10 cellular contexts compared by ENCODE assay signal in the genomic region with DNA sequence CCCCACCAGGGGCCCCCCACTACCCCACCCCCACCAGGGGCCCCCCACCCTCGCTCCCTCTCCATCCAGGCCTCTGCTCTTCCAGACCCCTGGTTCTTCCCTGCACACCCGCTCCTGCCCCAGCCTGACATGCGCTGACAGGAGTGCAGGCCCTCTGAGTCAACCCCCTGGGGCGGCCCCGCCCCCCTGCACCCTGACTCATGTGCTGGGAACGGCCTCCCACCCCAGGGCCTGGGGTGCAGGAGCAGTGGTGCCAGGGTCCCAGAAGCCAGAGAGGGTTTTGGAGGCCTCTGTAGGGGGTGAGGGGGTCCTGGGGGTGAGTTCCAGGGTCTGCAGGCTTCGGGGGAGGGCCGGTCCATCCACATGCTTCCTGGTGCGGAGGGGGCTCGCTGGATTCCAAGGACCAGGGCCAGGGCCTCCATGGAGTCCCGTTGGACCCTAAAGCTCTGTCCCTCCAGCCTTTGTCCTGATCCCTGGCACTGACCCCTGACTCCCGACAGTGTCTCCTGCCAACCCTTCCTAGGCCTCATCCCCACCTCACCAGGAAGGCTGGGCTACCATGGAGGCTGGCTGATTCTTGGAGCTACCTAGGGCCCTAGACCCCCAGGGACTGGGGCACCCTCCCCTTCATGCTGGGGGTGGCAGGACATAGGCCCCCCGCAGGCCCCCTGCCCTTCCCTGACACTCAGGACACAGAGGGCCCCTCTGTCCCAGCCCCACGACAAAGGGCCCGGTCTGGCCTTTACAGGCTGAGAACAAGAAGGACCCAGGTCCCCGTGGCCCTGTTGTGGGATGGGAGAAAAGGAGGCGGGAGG. TPM values are rescaled to one million over a fixed set of nuclear protein-coding genes. Genes with fewer than 3 reads are reported as not detected.
DNase-seq lines count a peak whose midpoint lies in the region; ATAC-seq and TF ChIP-seq lines count a peak whose summit lies in the region.
"Had no signal": no experiment of that assay in that cellular context is flagged by ENCODE, and none has a peak within 500 bp of the region (broad histone marks: within the 10 kb centered on the region; RNA-seq: fewer than 3 reads in every experiment).

No MANE protein-coding gene starts in this region.

- peak overlapping the region; percentile 85 to 96 for H4K8ac ChIP-seq in IMR-90 (ENCODE audit: low read depth in 2 of 2, low read length in 2 of 2)

- H3K27me3 ChIP-seq in IMR-90 (ENCODE audit: control insufficient read depth, insufficient read depth, low read length): peaks cover 4% of the 10 kb centered on the region; the same call in 1 of the 2 replicates

- peaks cover 0 to 4% of the 10 kb centered on the region in 2 experiments; a peak in 1 of 4 replicates for H3K79me1 ChIP-seq in IMR-90 (ENCODE audit: low read depth in 1 of 2, low read length in 2 of 2)

- intact Hi-C loops in IMR-90 (cut with micrococcal nuclease): no loop called here

- peak overlapping the region; percentile 95 for H2BK120ac ChIP-seq in IMR-90 (ENCODE audit: low read depth, low read length)

- H4K5ac ChIP-seq in IMR-90 (ENCODE audit: low read depth, low read length): peak overlapping the region; percentile 99

- H2BK20ac ChIP-seq in IMR-90 (ENCODE audit: low read depth, low read length): peak overlapping the region; percentile 87

- 60% methylated on average over 1 of the region's 17 CpGs; no CpG with 5 or more reads in 1 of the 2 experiments for WGBS in IMR-90 (ENCODE audit: extremely low coverage in 2 of 2, insufficient read length in 1 of 2), 2 experiments

- POLR2A ChIA-PET in IMR-90 (lab: Charles Lee; ENCODE audit: unreplicated experiment): no interaction called here

- no peak overlapping the region for H3K4me3 ChIP-seq in IMR-90 (ENCODE audit: insufficient read depth, low read depth, low read length)
- peak overlapping the region in 1 of 2 donors; percentile 34 for H3K4me3 ChIP-seq in cardiac fibroblast (replicated peaks in 1 of 2; ENCODE audit: low read depth in 2 of 2, low read length in 2 of 2)

- no peak for TF ChIP-seq RAD21 in IMR-90 (IDR thresholded peaks at IDR 0.05; ENCODE audit: low read length)

- dilution Hi-C loops in IMR-90 (cut with HindIII; ENCODE audit: low sequenced_read_pairs, unreplicated experiment): no loop called here

- H2BK15ac ChIP-seq in IMR-90 (ENCODE audit: low read depth, low read length): peak overlapping the region; percentile 94; the same call in 2 of the 3 replicates

- peaks cover 22% of the 10 kb centered on the region for H3K4me1 ChIP-seq in IMR-90 (ENCODE audit: control insufficient read depth, insufficient read depth, low read length)

- peak overlapping the region; percentile 90 for H3K18ac ChIP-seq in IMR-90 (ENCODE audit: low read depth, low read length)

- 0 out of 2 replicates have a peak overlapping the region, but pooled peaks have one; percentile 9 for H3K9ac ChIP-seq in IMR-90 (ENCODE audit: low read depth, low read length)

- peak overlapping the region; percentile 94 for H2AK9ac ChIP-seq in IMR-90 (replicated peaks; ENCODE audit: low read depth, low read length, poor library complexity)

- H3K14ac ChIP-seq in IMR-90 (replicated peaks; ENCODE audit: low read depth, low read length): peak overlapping the region; percentile 79

- TF ChIP-seq CTCF in IMR-90 (conservative IDR thresholded peaks at IDR 0.05; ENCODE audit: low read depth, low read length): no peak
- TF ChIP-seq CTCF in cardiac fibroblast (IDR thresholded peaks at IDR 0.05; ENCODE audit: low read depth, low read length): no peak

- H2AK5ac ChIP-seq in IMR-90 (ENCODE audit: low read depth, low read length): peak overlapping the region; percentile 99

- H3K27ac ChIP-seq in IMR-90 (ENCODE audit: insufficient read depth, low read length): peak overlapping the region; percentile 63

- peak overlapping the region; percentile 49; the same call in 1 of the 2 replicates for H3K56ac ChIP-seq in IMR-90 (ENCODE audit: extremely low read depth, insufficient read depth, low read length)

- H3K36me3 ChIP-seq in IMR-90 (ENCODE audit: control insufficient read depth, insufficient read depth, low read length): no peaks in the 10 kb centered on the region

- H2AFZ ChIP-seq in IMR-90 (replicated peaks; ENCODE audit: low read length, poor library complexity): peak overlapping the region; percentile 79

- 0 out of 2 replicates have a peak overlapping the region, but pooled peaks have one; percentile 6 for H3K4me2 ChIP-seq in IMR-90 (ENCODE audit: low read depth, low read length)

- peak; percentile 94 for ATAC-seq in IMR-90 (ENCODE audit: low read depth)
- no peak for ATAC-seq in GM19467 (IDR thresholded peaks at IDR 0.05; ENCODE audit: unreplicated experiment)

- H3K9me3 ChIP-seq in IMR-90 (ENCODE audit: control insufficient read depth, insufficient read depth, low read length): no peaks in the 10 kb centered on the region

- H3K9me1 ChIP-seq in IMR-90 (ENCODE audit: insufficient read depth, low read length): peaks cover 6% of the 10 kb centered on the region

- H3K23ac ChIP-seq in IMR-90 (ENCODE audit: low read depth, low read length): peak overlapping the region; percentile 62; the same call in 1 of the 2 replicates

- H4K91ac ChIP-seq in IMR-90 (ENCODE audit: insufficient read depth, low read depth, low read length): peak overlapping the region; percentile 95

- in situ Hi-C loops in IMR-90 (cut with MboI; ENCODE audit: low sequenced_read_pairs): no loop called here

- no peak for TF ChIP-seq POLR2A in IMR-90 (IDR thresholded peaks at IDR 0.05; ENCODE audit: low read depth, low read length)

- H2BK5ac ChIP-seq in IMR-90 (ENCODE audit: low read depth, low read length, poor library complexity, severe bottlenecking): peak overlapping the region; percentile 88

- no TSS peak for BruUV-seq in IMR-90 (replicated peaks; lab: Mats Ljungman, UMichigan)

- CTCF ChIA-PET in IMR-90 (lab: Yijun Ruan, JAX): no interaction called here

- DNase-seq in COLO829 (ENCODE audit: low spot score): peak; percentile 89
- peak; percentile 78 for DNase-seq in IMR-90
- peak; percentile 72 to 79 for DNase-seq in cardiac fibroblast (ENCODE audit: low read depth in 2 of 2)
- peak; percentile 71 for DNase-seq in myocyte (ENCODE audit: low read depth)
- DNase-seq in iPS-NIHi11 (ENCODE audit: low spot score): no peak
- DNase-seq in activated CD4-positive, CD25-positive, alpha-beta regulatory T cell (lab: John Stamatoyannopoulos, UW): no peak
- no peak for DNase-seq in germinal center (ENCODE audit: low spot score)
- DNase-seq: activated gamma-delta T cell treated with Interleukin-2 at 50 U/mL for 16 hours, left cardiac atrium had no signal

- H3K4ac ChIP-seq in IMR-90 (ENCODE audit: low read depth, low read length): peak overlapping the region; percentile 91

- H4K20me1 ChIP-seq in IMR-90 (ENCODE audit: insufficient read depth, low read length): no peaks in the 10 kb centered on the region

TF ChIP-seq in IMR-90, 13 proteins besides CTCF, POLR2A, EP300 and RAD21:
- TF ChIP-seq, protein P1, sequence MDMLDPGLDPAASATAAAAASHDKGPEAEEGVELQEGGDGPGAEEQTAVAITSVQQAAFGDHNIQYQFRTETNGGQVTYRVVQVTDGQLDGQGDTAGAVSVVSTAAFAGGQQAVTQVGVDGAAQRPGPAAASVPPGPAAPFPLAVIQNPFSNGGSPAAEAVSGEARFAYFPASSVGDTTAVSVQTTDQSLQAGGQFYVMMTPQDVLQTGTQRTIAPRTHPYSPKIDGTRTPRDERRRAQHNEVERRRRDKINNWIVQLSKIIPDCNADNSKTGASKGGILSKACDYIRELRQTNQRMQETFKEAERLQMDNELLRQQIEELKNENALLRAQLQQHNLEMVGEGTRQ (IDR thresholded peaks at IDR 0.05; ENCODE audit: low read depth, low read length): no peak
- TF ChIP-seq RFX5 (IDR thresholded peaks at IDR 0.05; ENCODE audit: low read depth, low read length) (no peak), NFE2L2 (IDR thresholded peaks at IDR 0.05; ENCODE audit: low read depth, low read length) (no peak), MXI1 (IDR thresholded peaks at IDR 0.05; ENCODE audit: borderline replicate concordance, low read depth, low read length) (peak; percentile 35; the same call in 1 of the 2 replicates), FOS (IDR thresholded peaks at IDR 0.05; ENCODE audit: low read depth, low read length) (peak; percentile 80; the same call in 1 of the 2 replicates), BHLHE40 (IDR thresholded peaks at IDR 0.05; ENCODE audit: low read depth, low read length) (peak; percentile 21; the same call in 1 of the 2 replicates), CHD1 (IDR thresholded peaks at IDR 0.05; ENCODE audit: low read depth, low read length) (no peak), MAZ (IDR thresholded peaks at IDR 0.05; ENCODE audit: borderline replicate concordance, low read depth, low read length) (peak; percentile 91; the same call in 1 of the 2 replicates)

RNA-seq across cellular contexts. Expression of gene PKP3, which starts 0.6 kb away (rescaled TPM):
- 1.4 and 2.2 TPM in 2 replicates for total RNA-seq in IMR-90 (2012; rRNA removed)
- 1.5 and 2.6 TPM in 2 replicates for polyA plus RNA-seq in IMR-90 (2012; rRNA removed)
- polyA plus RNA-seq in IMR-90 (2012; cell fraction: cytosol; rRNA removed): 2.0 TPM in 2 replicates
- polyA plus RNA-seq in IMR-90 (2012; cell fraction: nucleus; rRNA removed; ENCODE audit: low replicate concordance): 2.4 and 8.5 TPM in 2 replicates
- total RNA-seq in myocyte: 1.4 and 8.9 TPM in 2 replicates
- polyA plus RNA-seq in myocyte (2012): 1.2 TPM

RNA-seq across cellular contexts. Expression of gene SIGIRR, which starts 21.4 kb away (rescaled TPM):
- 9.4 and 10.9 TPM in 2 replicates for total RNA-seq in IMR-90 (2012; rRNA removed)
- 27.6 and 33.8 TPM in 2 replicates for polyA plus RNA-seq in IMR-90 (2012; rRNA removed)
- polyA plus RNA-seq in IMR-90 (2012; cell fraction: cytosol; rRNA removed): 42.2 and 46.1 TPM in 2 replicates
- 45.4 and 109 TPM in 2 replicates for polyA plus RNA-seq in IMR-90 (2012; cell fraction: nucleus; rRNA removed; ENCODE audit: low replicate concordance)
- total RNA-seq in myocyte: 1.5 and 1.7 TPM in 2 replicates
- 2.1 TPM for polyA plus RNA-seq in myocyte (2012)

RNA-seq across cellular contexts. Expression of gene B4GALNT4, which starts 24.1 kb away (rescaled TPM):
- 5.2 and 6.1 TPM in 2 replicates for total RNA-seq in IMR-90 (2012; rRNA removed)
- 38.6 and 45.4 TPM in 2 replicates for polyA plus RNA-seq in IMR-90 (2012; rRNA removed)
- polyA plus RNA-seq in IMR-90 (2012; cell fraction: cytosol; rRNA removed): 23.3 and 32.7 TPM in 2 replicates
- 324 and 637 TPM in 2 replicates for polyA plus RNA-seq in IMR-90 (2012; cell fraction: nucleus; rRNA removed; ENCODE audit: low replicate concordance)
- total RNA-seq in myocyte: 0.40 and 1.3 TPM in 2 replicates
- 0.15 TPM for polyA plus RNA-seq in myocyte (2012)

RNA-seq across cellular contexts. Expression of gene ANO9, which starts 48.4 kb away (rescaled TPM):
- not detected in 2 replicates for total RNA-seq in IMR-90 (2012; rRNA removed)
- polyA plus RNA-seq in IMR-90 (2012; rRNA removed): not detected in 2 replicates
- polyA plus RNA-seq in IMR-90 (2012; cell fraction: cytosol; rRNA removed): 0.01 TPM in 1 of 2 replicates, not detected in the other
- 0.18 and 0.23 TPM in 2 replicates for polyA plus RNA-seq in IMR-90 (2012; cell fraction: nucleus; rRNA removed; ENCODE audit: low replicate concordance)
- total RNA-seq in myocyte: 0.42 and 0.94 TPM in 2 replicates
- polyA plus RNA-seq in myocyte (2012): not detected

RNA-seq across cellular contexts. Expression of gene PTDSS2, which starts 56.7 kb away (rescaled TPM):
- total RNA-seq in IMR-90 (2012; rRNA removed) (21.4 and 23.5 TPM in 2 replicates), myocyte (78.1 and 110 TPM in 2 replicates)
- polyA plus RNA-seq in IMR-90 (2012; rRNA removed): 26.6 and 29.8 TPM in 2 replicates
- 32.6 and 35.1 TPM in 2 replicates for polyA plus RNA-seq in IMR-90 (2012; cell fraction: cytosol; rRNA removed)
- polyA plus RNA-seq in IMR-90 (2012; cell fraction: nucleus; rRNA removed; ENCODE audit: low replicate concordance): 129 and 308 TPM in 2 replicates
- polyA plus RNA-seq in myocyte (2012): 46.3 TPM

Comparison
In these comparisons a context has a peak if more than half of its experiments do, and no peak if none do; other contexts are left out.
1. DNase-seq: peak in COLO829 (single experiment), IMR-90 (single experiment), cardiac fibroblast (2 of 2) and myocyte (single experiment); none in iPS-NIHi11 (single experiment), activated CD4-positive, CD25-positive, alpha-beta regulatory T cell (0 of 4) and germinal center (single experiment).